ENCODE assay signal across 9 cellular contexts in the genomic region with DNA sequence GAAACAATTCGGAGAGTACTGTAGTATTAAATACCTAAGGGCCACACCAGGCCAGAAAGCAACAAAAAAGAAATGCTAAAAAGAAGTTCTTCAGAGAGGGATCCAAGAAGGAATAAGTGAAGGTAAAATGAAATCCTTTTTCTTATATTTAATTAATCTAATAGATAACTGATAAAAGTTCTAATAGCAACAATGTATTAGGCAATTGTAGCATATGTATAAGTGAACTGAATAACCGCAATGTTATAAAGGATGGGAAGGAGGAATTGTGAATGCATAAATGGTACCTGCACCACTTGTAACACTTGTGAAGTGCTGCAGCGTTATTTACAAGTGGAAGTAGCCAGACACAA. TPM values are rescaled to one million over a fixed set of nuclear protein-coding genes. Genes with fewer than 3 reads are reported as not detected.
A peak's percentile ranks its signal among the peaks of the same experiment; 100 is the strongest.
DNase-seq lines count a peak whose midpoint lies in the region; ATAC-seq and TF ChIP-seq lines count a peak whose summit lies in the region.
"Had no signal": no experiment of that assay in that cellular context is flagged by ENCODE, and none has a peak within 500 bp of the region (broad histone marks: within the 10 kb centered on the region; RNA-seq: fewer than 3 reads in every experiment).

No MANE protein-coding gene starts in this region.

- intact Hi-C loops in PC-9 (cut with micrococcal nuclease; ENCODE audit: unreplicated experiment): loop anchor here (1.0 to 10.0 kb wide), 6 partner anchors 44 to 371 kb away; partner anchors contain the start of genes KCMF1 and TCF7L1

- POLR2A ChIA-PET in PC-9 (lab: Charles Lee; ENCODE audit: unreplicated experiment): no interaction called here

- BruUV-seq in PC-9 (replicated peaks; lab: Mats Ljungman, UMichigan): no TSS peak

- H3K36me3 ChIP-seq in PC-9 (ENCODE audit: low read depth): no peaks in the 10 kb centered on the region

- H3K9me3 ChIP-seq in PC-9 (ENCODE audit: insufficient read depth, low read depth): no peaks in the 10 kb centered on the region
- H3K9me3 ChIP-seq: psoas muscle had no signal

- H3K27me3 Mint-ChIP-seq in activated naive CD4-positive, alpha-beta T cell treated with anti-CD3 and anti-CD28 coated beads, Interleukin-2, amount 10 ng/mL, durations not matched to agents 7 days and 5 days: no peaks in the 10 kb centered on the region
- no peaks in the 10 kb centered on the region for H3K27me3 Mint-ChIP-seq in stimulated activated naive B cell treated with anti-CD40 and anti-IgM and Interleukin-4, amounts not matched to agents 10 μg/mL and 1 μg/mL and 100 μg/mL, for 72 hours

- no peaks in the 10 kb centered on the region for H4K20me1 ChIP-seq in PC-9 (ENCODE audit: insufficient read depth)

- H3K36me3 Mint-ChIP-seq in activated naive CD4-positive, alpha-beta T cell treated with anti-CD3 and anti-CD28 coated beads, Interleukin-2, amount 10 ng/mL, durations not matched to agents 7 days and 5 days: peaks cover 15% of the 10 kb centered on the region
- peaks cover 0 to 1% of the 10 kb centered on the region in 2 donors for H3K36me3 Mint-ChIP-seq in stimulated activated naive B cell treated with anti-CD40 and anti-IgM and Interleukin-4, amounts not matched to agents 10 μg/mL and 1 μg/mL and 100 μg/mL, for 72 hours

- H3K4me3 ChIP-seq in PC-9: peak overlapping the region; percentile 52; the same call in 1 of the 2 replicates

- peaks cover 9% of the 10 kb centered on the region; the same call in 1 of the 2 replicates for H3K4me1 ChIP-seq in PC-9 (replicated peaks; ENCODE audit: insufficient read depth)
- H3K4me1 ChIP-seq: psoas muscle had no signal

- H3K4me3 Mint-ChIP-seq in activated naive CD4-positive, alpha-beta T cell treated with anti-CD3 and anti-CD28 coated beads, Interleukin-2, amount 10 ng/mL, durations not matched to agents 7 days and 5 days: peak overlapping the region; percentile 86
- H3K4me3 Mint-ChIP-seq in stimulated activated naive B cell treated with anti-CD40 and anti-IgM and Interleukin-4, amounts not matched to agents 10 μg/mL and 1 μg/mL and 100 μg/mL, for 72 hours: peak overlapping the region; percentile 85 to 90

- peaks cover 2% of the 10 kb centered on the region; the same call in 1 of the 2 replicates for H3F3A ChIP-seq in PC-9 (ENCODE audit: insufficient read depth, low read depth)

- peaks cover 72% of the 10 kb centered on the region for H3K4me1 Mint-ChIP-seq in activated naive CD4-positive, alpha-beta T cell treated with anti-CD3 and anti-CD28 coated beads, Interleukin-2, amount 10 ng/mL, durations not matched to agents 7 days and 5 days
- H3K4me1 Mint-ChIP-seq in stimulated activated naive B cell treated with anti-CD40 and anti-IgM and Interleukin-4, amounts not matched to agents 10 μg/mL and 1 μg/mL and 100 μg/mL, for 72 hours: peaks cover 30 to 39% of the 10 kb centered on the region in 2 donors

- H3K4me2 ChIP-seq in PC-9: peak overlapping the region; percentile 77

- peaks cover 3% of the 10 kb centered on the region for H3K9me3 Mint-ChIP-seq in activated naive CD4-positive, alpha-beta T cell treated with anti-CD3 and anti-CD28 coated beads, Interleukin-2, amount 10 ng/mL, durations not matched to agents 7 days and 5 days
- no peaks in the 10 kb centered on the region for H3K9me3 Mint-ChIP-seq in stimulated activated naive B cell treated with anti-CD40 and anti-IgM and Interleukin-4, amounts not matched to agents 10 μg/mL and 1 μg/mL and 100 μg/mL, for 72 hours

- peak; percentile 14; the same call in 1 of the 2 replicates for TF ChIP-seq CTCF in PC-9 (conservative IDR thresholded peaks at IDR 0.05)

- no peaks in the 10 kb centered on the region for H3K79me2 ChIP-seq in PC-9 (ENCODE audit: low read depth)

- no peak for DNase-seq in activated naive CD4-positive, alpha-beta T cell treated with anti-CD3 and anti-CD28 coated beads, Interleukin-2, amount 10 ng/mL, durations not matched to agents 7 days and 5 days
- DNase-seq in activated naive CD4-positive, alpha-beta T cell (lab: John Stamatoyannopoulos, UW): no peak
- DNase-seq in PC-9 (no peak), epithelial cell of prostate (ENCODE audit: low read depth, low spot score) (no peak), globus pallidus (ENCODE audit: low spot score) (no peak)
- no peak for DNase-seq in stimulated activated naive B cell treated with anti-CD40 and anti-IgM and Interleukin-4, amounts not matched to agents 10 μg/mL and 1 μg/mL and 100 μg/mL, for 72 hours

- no peaks in the 10 kb centered on the region for H3K27me3 ChIP-seq in PC-9 (ENCODE audit: insufficient read depth, low read depth)

- CTCF ChIA-PET in activated naive CD4-positive, alpha-beta T cell treated with anti-CD3 and anti-CD28 coated beads, Interleukin-2, amount 10 ng/mL, durations not matched to agents 7 days and 5 days (lab: Charles Lee): interaction anchor here (2.2 to 4.6 kb wide), 5 partner anchors 16 to 363 kb away, joined by 24 to 134 read pairs (median 71); partner anchors contain the start of gene TRABD2A
- CTCF ChIA-PET in PC-9 (lab: Charles Lee): interaction anchor here (1.2 kb wide), 1 partner anchor 31 kb away, joined by 4 read pairs; no protein-coding TSS in a partner anchor

- H3K27ac Mint-ChIP-seq in activated naive CD4-positive, alpha-beta T cell treated with anti-CD3 and anti-CD28 coated beads, Interleukin-2, amount 10 ng/mL, durations not matched to agents 7 days and 5 days: peak overlapping the region; percentile 90
- H3K27ac Mint-ChIP-seq in stimulated activated naive B cell treated with anti-CD40 and anti-IgM and Interleukin-4, amounts not matched to agents 10 μg/mL and 1 μg/mL and 100 μg/mL, for 72 hours: peak overlapping the region; percentile 90

- H3K9me2 ChIP-seq in PC-9 (ENCODE audit: insufficient read depth): no peaks in the 10 kb centered on the region

- ATAC-seq in stimulated activated naive B cell treated with anti-CD40 and anti-IgM and Interleukin-4, amounts not matched to agents 10 μg/mL and 1 μg/mL and 100 μg/mL, for 72 hours (replicated peaks): no peak
- ATAC-seq in HG02885 (IDR thresholded peaks at IDR 0.05; ENCODE audit: poor library complexity, unreplicated experiment) (no peak), HG02588 (IDR thresholded peaks at IDR 0.05; ENCODE audit: unreplicated experiment) (no peak)

- no peak overlapping the region for H2AFZ ChIP-seq in PC-9

- H3K27ac ChIP-seq in PC-9: peak overlapping the region; percentile 21; the same call in 1 of the 2 replicates
- peak overlapping the region; percentile 95 for H3K27ac ChIP-seq in epithelial cell of prostate
- H3K27ac ChIP-seq: psoas muscle had no signal

RNA-seq across cellular contexts. Expression of gene TMSB10, which starts 21.8 kb away (rescaled TPM):
- 1,668 and 1,769 TPM in 2 replicates for total RNA-seq in PC-9 (2021)

RNA-seq across cellular contexts. Expression of gene KCMF1, which starts 43.7 kb away (rescaled TPM):
- total RNA-seq in PC-9 (2021): 95.3 and 97.8 TPM in 2 replicates

RNA-seq across cellular contexts. Expression of gene TRABD2A, which starts 46.4 kb away (rescaled TPM):
- 0.88 and 2.2 TPM in 2 replicates for total RNA-seq in PC-9 (2021)
